22 cellular contexts compared by ENCODE assay signal in the genomic region with DNA sequence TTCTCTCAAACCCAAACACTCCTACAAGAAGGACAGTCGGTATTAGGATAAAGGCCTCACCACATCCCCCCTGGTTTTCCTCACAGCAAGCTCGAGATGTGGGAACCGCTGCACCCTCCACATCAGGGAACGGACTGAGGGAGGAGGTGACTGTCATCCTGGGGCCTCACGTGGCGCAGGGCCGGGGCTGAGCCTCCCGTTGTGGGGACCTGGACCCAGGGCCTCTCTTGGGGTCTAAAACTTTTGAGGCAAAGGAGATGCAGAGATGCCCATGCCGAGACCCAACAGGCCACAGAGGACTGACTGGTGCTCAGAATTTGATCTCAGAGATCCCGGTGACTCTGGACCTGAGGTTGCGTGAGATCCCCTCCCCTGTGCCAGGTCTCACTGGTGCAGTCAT.
A peak's percentile ranks its signal among the peaks of the same experiment; 100 is the strongest.
DNase-seq lines count a peak whose midpoint lies in the region; ATAC-seq and TF ChIP-seq lines count a peak whose summit lies in the region.
"Had no signal": no experiment of that assay in that cellular context is flagged by ENCODE, and none has a peak within 500 bp of the region (broad histone marks: within the 10 kb centered on the region; RNA-seq: fewer than 3 reads in every experiment).

No MANE protein-coding gene starts in this region.

- no peak for TF ChIP-seq POLR2A in lower leg skin (IDR thresholded peaks at IDR 0.05)

- no peaks in the 10 kb centered on the region for H4K20me1 ChIP-seq in DND-41 (ENCODE audit: insufficient read depth, low read length)

- TF ChIP-seq CTCF in DND-41 (IDR thresholded peaks at IDR 0.05; ENCODE audit: borderline replicate concordance, extremely low read depth, low read length, poor library complexity, severe bottlenecking) (no peak), lower leg skin (IDR thresholded peaks at IDR 0.05) (no peak), mucosa of descending colon (IDR thresholded peaks at IDR 0.05) (no peak)

- CTCF ChIA-PET in activated CD4-positive, alpha-beta T cell treated with anti-CD3 and anti-CD28 coated beads, Interleukin-2, amount 10 ng/mL, durations not matched to agents 7 days and 5 days (lab: Charles Lee), result interaction anchor here (0.5 kb wide), 1 partner anchor 1037 kb away, joined by 3 read pairs; no protein-coding TSS in a partner anchor

- H3K27me3 Mint-ChIP-seq in activated CD4-positive, alpha-beta T cell treated with anti-CD3 and anti-CD28 coated beads, Interleukin-2, amount 10 ng/mL, durations not matched to agents 7 days and 5 days, result peaks cover 8% of the 10 kb centered on the region

- no peaks in the 10 kb centered on the region for H3K27me3 ChIP-seq in DND-41 (ENCODE audit: insufficient read depth, low read length, poor library complexity)
- H3K27me3 ChIP-seq: vagina had no signal

- H3K27ac ChIP-seq in DND-41 (ENCODE audit: low read length), result no peak overlapping the region
- H3K27ac ChIP-seq: GM23248, left lung, spleen, vagina had no signal

- H3K4me3 ChIP-seq in DND-41 (ENCODE audit: low read depth in 1 of 2, low read length in 2 of 2) (no peak overlapping the region), lower leg skin (ENCODE audit: low read depth, poor library complexity, severe bottlenecking) (no peak overlapping the region), mucosa of descending colon (no peak overlapping the region)
- H3K4me3 ChIP-seq: GM23248, left lung, spleen, vagina had no signal

- H3K4me1 Mint-ChIP-seq in activated CD4-positive, alpha-beta T cell treated with anti-CD3 and anti-CD28 coated beads, Interleukin-2, amount 10 ng/mL, durations not matched to agents 7 days and 5 days, result no peaks in the 10 kb centered on the region
- peaks cover 7% of the 10 kb centered on the region for H3K4me1 Mint-ChIP-seq in stimulated activated effector memory CD8-positive, alpha-beta T cell treated with anti-CD3 and anti-CD28 coated beads, Interleukin-12 subunit alpha, Interleukin-12 subunit beta, amount 100 ng/mL, for 72 hours
- H3K4me1 Mint-ChIP-seq: activated T-helper 17 cell treated with anti-CD3 and anti-CD28 coated beads, Interleukin-2, amount 50 U/mL, for 72 hours had no signal

- no peaks in the 10 kb centered on the region for H3K9me3 ChIP-seq in DND-41 (ENCODE audit: insufficient read depth, low read length, severe bottlenecking)
- H3K9me3 ChIP-seq in mucosa of descending colon, result no peaks in the 10 kb centered on the region
- H3K9me3 ChIP-seq: left lung, spleen, vagina had no signal

- H3K9me3 Mint-ChIP-seq in activated CD4-positive, alpha-beta T cell treated with anti-CD3 and anti-CD28 coated beads, Interleukin-2, amount 10 ng/mL, durations not matched to agents 7 days and 5 days, result no peaks in the 10 kb centered on the region
- no peaks in the 10 kb centered on the region for H3K9me3 Mint-ChIP-seq in stimulated activated effector memory CD8-positive, alpha-beta T cell treated with anti-CD3 and anti-CD28 coated beads, Interleukin-12 subunit alpha, Interleukin-12 subunit beta, amount 100 ng/mL, for 72 hours
- H3K9me3 Mint-ChIP-seq: activated naive CD8-positive, alpha-beta T cell treated with anti-CD3 and anti-CD28 coated beads for 36 hours; activated T-helper 17 cell treated with anti-CD3 and anti-CD28 coated beads, Interleukin-2, amount 50 U/mL, for 72 hours; mesothelial cell of epicardium; naive thymus-derived CD8-positive, alpha-beta T cell had no signal

- DNase-seq in activated CD4-positive, alpha-beta T cell treated with anti-CD3 and anti-CD28 coated beads, Interleukin-2, amount 10 ng/mL, durations not matched to agents 7 days and 5 days, result peak; percentile 4
- no peak for DNase-seq in activated CD4-positive, alpha-beta T cell treated with anti-CD3 and anti-CD28 coated beads, Interleukin-2, amount 50 U/mL, for 1 hour
- peak; percentile 0 for DNase-seq in DND-41
- DNase-seq in lower leg skin (ENCODE audit: low spot score in 2 of 2), result peak; percentile 5 to 81
- DNase-seq in stimulated activated effector memory CD8-positive, alpha-beta T cell treated with anti-CD3 and anti-CD28 coated beads, Interleukin-12 subunit alpha, Interleukin-12 subunit beta, amount 100 ng/mL, for 72 hours (ENCODE audit: low spot score in 2 of 2), result peak; percentile 1 to 30
- DNase-seq in CD1c-positive myeloid dendritic cell (ENCODE audit: extremely low spot score), result no peak
- DNase-seq in mucosa of descending colon, result no peak
- DNase-seq in H4 (ENCODE audit: low spot score), result no peak
- DNase-seq: activated naive CD8-positive, alpha-beta T cell treated with anti-CD3 and anti-CD28 coated beads for 36 hours; CD4-positive, CD25-positive, alpha-beta regulatory T cell; central memory CD4-positive, alpha-beta T cell; GM23248; NCI-H146; occipital lobe; retina; substantia nigra had no signal

- H3K36me3 ChIP-seq in DND-41 (ENCODE audit: insufficient read depth, low read length) (no peaks in the 10 kb centered on the region), mucosa of descending colon (ENCODE audit: low read depth) (no peaks in the 10 kb centered on the region)
- H3K36me3 ChIP-seq: left lung, spleen, vagina had no signal

- no peaks in the 10 kb centered on the region for H3K79me2 ChIP-seq in DND-41 (ENCODE audit: insufficient read depth, low read length)

- H3K4me1 ChIP-seq in DND-41 (ENCODE audit: insufficient read depth, low read length), result no peaks in the 10 kb centered on the region
- no peaks in the 10 kb centered on the region for H3K4me1 ChIP-seq in mucosa of descending colon (ENCODE audit: low read depth)
- H3K4me1 ChIP-seq: left lung, vagina had no signal

- POLR2A ChIA-PET in activated CD4-positive, alpha-beta T cell treated with anti-CD3 and anti-CD28 coated beads, Interleukin-2, amount 10 ng/mL, durations not matched to agents 7 days and 5 days (lab: Charles Lee), result no interaction called here

- no peak overlapping the region for H3K27ac Mint-ChIP-seq in activated CD4-positive, alpha-beta T cell treated with anti-CD3 and anti-CD28 coated beads, Interleukin-2, amount 10 ng/mL, durations not matched to agents 7 days and 5 days
- no peak overlapping the region for H3K27ac Mint-ChIP-seq in stimulated activated effector memory CD8-positive, alpha-beta T cell treated with anti-CD3 and anti-CD28 coated beads, Interleukin-12 subunit alpha, Interleukin-12 subunit beta, amount 100 ng/mL, for 72 hours
- H3K27ac Mint-ChIP-seq: activated naive CD8-positive, alpha-beta T cell treated with anti-CD3 and anti-CD28 coated beads for 36 hours; activated T-helper 17 cell treated with anti-CD3 and anti-CD28 coated beads, Interleukin-2, amount 50 U/mL, for 72 hours; CD4-positive, CD25-positive, alpha-beta regulatory T cell; mesothelial cell of epicardium had no signal

- no peaks in the 10 kb centered on the region for H3K36me3 Mint-ChIP-seq in activated CD4-positive, alpha-beta T cell treated with anti-CD3 and anti-CD28 coated beads, Interleukin-2, amount 10 ng/mL, durations not matched to agents 7 days and 5 days (ENCODE audit: low read depth)
- no peaks in the 10 kb centered on the region for H3K36me3 Mint-ChIP-seq in stimulated activated effector memory CD8-positive, alpha-beta T cell treated with anti-CD3 and anti-CD28 coated beads, Interleukin-12 subunit alpha, Interleukin-12 subunit beta, amount 100 ng/mL, for 72 hours
- H3K36me3 Mint-ChIP-seq: activated naive CD8-positive, alpha-beta T cell treated with anti-CD3 and anti-CD28 coated beads for 36 hours; mesothelial cell of epicardium had no signal

- 92% methylated on average over 5 to 11 of the region's 11 CpGs for WGBS in lower leg skin, 2 donors

- ATAC-seq in DND-41 (ENCODE audit: insufficient read depth, low read depth), result no peak
- no peak for ATAC-seq in stimulated activated effector memory CD8-positive, alpha-beta T cell treated with anti-CD3 and anti-CD28 coated beads, Interleukin-12 subunit alpha, Interleukin-12 subunit beta, amount 100 ng/mL, for 72 hours
- ATAC-seq in mucosa of descending colon, result no peak
- ATAC-seq: activated T-helper 17 cell treated with anti-CD3 and anti-CD28 coated beads, Interleukin-2, amount 50 U/mL, for 72 hours; left lung; naive thymus-derived CD8-positive, alpha-beta T cell had no signal

- no peak overlapping the region for H2AFZ ChIP-seq in DND-41 (ENCODE audit: low read depth, low read length)
- H2AFZ ChIP-seq: GM23248 had no signal

- H3K4me3 Mint-ChIP-seq in activated CD4-positive, alpha-beta T cell treated with anti-CD3 and anti-CD28 coated beads, Interleukin-2, amount 10 ng/mL, durations not matched to agents 7 days and 5 days, result no peak overlapping the region
- no peak overlapping the region for H3K4me3 Mint-ChIP-seq in stimulated activated effector memory CD8-positive, alpha-beta T cell treated with anti-CD3 and anti-CD28 coated beads, Interleukin-12 subunit alpha, Interleukin-12 subunit beta, amount 100 ng/mL, for 72 hours
- H3K4me3 Mint-ChIP-seq: activated naive CD8-positive, alpha-beta T cell treated with anti-CD3 and anti-CD28 coated beads for 36 hours; activated T-helper 17 cell treated with anti-CD3 and anti-CD28 coated beads, Interleukin-2, amount 50 U/mL, for 72 hours; mesothelial cell of epicardium had no signal

- no peak overlapping the region for H3K4me2 ChIP-seq in DND-41 (ENCODE audit: insufficient read depth, low read length)

- no peak overlapping the region for H3K9ac ChIP-seq in DND-41 (ENCODE audit: low read depth, low read length)
- H3K9ac ChIP-seq: GM23248 had no signal

- intact Hi-C loops in lower leg skin (cut with DNase I; ENCODE audit: low total_unique reads) (no loop called here), mucosa of descending colon (cut with DNase I, micrococcal nuclease) (no loop called here)

Comparison
In these comparisons a context has a peak if more than half of its experiments do, and no peak if none do; other contexts are left out.
1. DNase-seq: peak in activated CD4-positive, alpha-beta T cell treated with anti-CD3 and anti-CD28 coated beads, Interleukin-2, amount 10 ng/mL, durations not matched to agents 7 days and 5 days (single experiment), DND-41 (single experiment), lower leg skin (2 of 2) and stimulated activated effector memory CD8-positive, alpha-beta T cell treated with anti-CD3 and anti-CD28 coated beads, Interleukin-12 subunit alpha, Interleukin-12 subunit beta, amount 100 ng/mL, for 72 hours (2 of 2); none in activated CD4-positive, alpha-beta T cell treated with anti-CD3 and anti-CD28 coated beads, Interleukin-2, amount 50 U/mL, for 1 hour (single experiment), CD1c-positive myeloid dendritic cell (single experiment), mucosa of descending colon (0 of 3) and H4 (single experiment).